1 cellular context compared by ENCODE assay signal in genomic region chr4:87049508-87049907, GRCh38.
TF ChIP-seq lines count a peak whose summit lies in the region.

No MANE protein-coding gene starts in this region.

TF ChIP-seq in GM23338, 12 proteins besides CTCF, POLR2A, EP300 and RAD21 (continued from another document):
- TF ChIP-seq ZNF462 (CRISPR knock-in tag; IDR thresholded peaks at IDR 0.05) = no peak
- no peak for TF ChIP-seq CREB1 (CRISPR knock-in tag; IDR thresholded peaks at IDR 0.05; ENCODE audit: low read depth)
